In the genomic region with DNA sequence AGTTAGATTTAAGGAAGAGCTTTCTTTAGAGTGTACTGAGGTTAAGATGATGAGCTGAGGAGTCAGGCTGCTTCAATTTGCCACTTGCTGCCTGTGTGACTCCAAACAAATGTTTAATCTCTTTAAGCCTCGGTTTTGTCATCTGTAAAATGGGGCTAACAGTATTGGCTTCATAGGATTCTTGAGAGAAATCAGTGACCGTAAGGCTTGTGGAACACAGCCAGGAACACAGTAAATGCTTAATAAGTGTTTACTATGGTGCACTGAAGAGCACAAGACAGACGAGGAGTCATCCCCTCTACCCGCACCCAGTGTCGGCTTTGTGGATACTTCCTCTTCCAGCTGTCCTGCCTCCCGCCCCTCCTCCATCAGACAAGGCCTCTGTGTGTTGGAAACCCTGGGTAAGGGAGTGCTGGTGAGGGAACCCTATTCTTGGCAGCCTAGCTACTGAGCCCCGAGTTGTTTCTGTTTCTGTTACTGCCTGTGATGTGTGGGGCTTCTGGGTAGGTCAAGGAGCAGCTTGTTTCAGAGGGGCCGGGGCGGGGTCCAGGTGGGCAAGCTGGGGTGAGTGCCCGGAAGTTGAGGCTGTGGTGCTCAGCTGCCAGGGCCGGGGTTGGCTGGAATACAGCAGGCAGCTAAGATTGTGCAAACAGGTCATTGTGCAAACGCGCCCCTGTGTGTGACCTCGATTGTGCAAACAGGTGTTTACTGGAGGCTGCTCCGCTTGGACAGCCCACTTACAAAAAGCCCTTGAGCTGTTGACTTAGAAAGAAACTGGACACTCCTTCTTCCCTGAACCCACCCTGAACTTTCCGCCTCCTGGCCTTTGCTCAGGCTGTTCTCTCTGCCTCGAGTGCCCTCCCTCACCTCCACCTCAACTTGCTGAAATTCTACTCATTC, we compare ENCODE assay signal across 1 cellular context.
TF ChIP-seq lines count a peak whose summit lies in the region.

No MANE protein-coding gene starts in this region.

TF ChIP-seq in HepG2, 621 proteins besides CTCF, POLR2A, EP300 and RAD21 (continues in another document):
- TF ChIP-seq IRX3 (CRISPR knock-in tag; IDR thresholded peaks at IDR 0.05; ENCODE audit: borderline replicate concordance, low read depth) (peak; percentile 45; the same call in 1 of the 2 replicates), JUND (CRISPR knock-in tag; IDR thresholded peaks at IDR 0.05) (peak; percentile 59; the same call in 1 of the 2 replicates), MATR3 (CRISPR knock-in tag; IDR thresholded peaks at IDR 0.05) (no peak), ZNF7 (CRISPR knock-in tag; IDR thresholded peaks at IDR 0.05) (no peak), HNRNPLL (IDR thresholded peaks at IDR 0.05; ENCODE audit: low read depth, low read length, poor library complexity, severe bottlenecking) (peak; percentile 40), ISL2 (CRISPR knock-in tag; IDR thresholded peaks at IDR 0.05) (peak; percentile 97), MED1 (CRISPR knock-in tag; IDR thresholded peaks at IDR 0.05) (peak; percentile 99), TBX3 (IDR thresholded peaks at IDR 0.05; ENCODE audit: borderline replicate concordance) (peak; percentile 50; the same call in 1 of the 2 replicates), ZNF432 (CRISPR knock-in tag; IDR thresholded peaks at IDR 0.05; ENCODE audit: borderline replicate concordance) (no peak), CEBPG (CRISPR knock-in tag; IDR thresholded peaks at IDR 0.05) (peak; percentile 99), NONO (IDR thresholded peaks at IDR 0.05) (no peak), NONO (CRISPR knock-in tag; conservative IDR thresholded peaks at IDR 0.05) (peak; percentile 84), HDAC2 (CRISPR knock-in tag; IDR thresholded peaks at IDR 0.05) (peak; percentile 95), ZNF350 (CRISPR knock-in tag; IDR thresholded peaks at IDR 0.05; ENCODE audit: borderline replicate concordance, low read depth) (peak; percentile 99), ZNF746 (CRISPR knock-in tag; IDR thresholded peaks at IDR 0.05) (peak; percentile 95), SOX13 (IDR thresholded peaks at IDR 0.05) (peak; percentile 93), SOX13 (CRISPR knock-in tag; conservative IDR thresholded peaks at IDR 0.05 in 1 of 2, IDR thresholded peaks at IDR 0.05 in 1 of 2) (peak in 1 of 2 experiments; percentile 97; a peak in 2 of 4 replicates), BHLHE40 (IDR thresholded peaks at IDR 0.05; ENCODE audit: low read length) (peak; percentile 74), SIX4 (CRISPR knock-in tag; IDR thresholded peaks at IDR 0.05) (peak; percentile 95), NCOA2 (CRISPR knock-in tag; IDR thresholded peaks at IDR 0.05) (peak; percentile 99), ZSCAN20 (CRISPR knock-in tag; IDR thresholded peaks at IDR 0.05; ENCODE audit: borderline replicate concordance) (peak; percentile 96), TBL1XR1 (IDR thresholded peaks at IDR 0.05; ENCODE audit: borderline replicate concordance, low read length, partially characterized antibody) (peak; percentile 97), ZSCAN22 (CRISPR knock-in tag; IDR thresholded peaks at IDR 0.05) (peak; percentile 97), MBD4 (IDR thresholded peaks at IDR 0.05; ENCODE audit: borderline replicate concordance, low read length) (no peak), KLF12 (CRISPR knock-in tag; IDR thresholded peaks at IDR 0.05; ENCODE audit: borderline replicate concordance) (peak; percentile 95; the same call in 1 of the 2 replicates)
- TF ChIP-seq, protein P1, sequence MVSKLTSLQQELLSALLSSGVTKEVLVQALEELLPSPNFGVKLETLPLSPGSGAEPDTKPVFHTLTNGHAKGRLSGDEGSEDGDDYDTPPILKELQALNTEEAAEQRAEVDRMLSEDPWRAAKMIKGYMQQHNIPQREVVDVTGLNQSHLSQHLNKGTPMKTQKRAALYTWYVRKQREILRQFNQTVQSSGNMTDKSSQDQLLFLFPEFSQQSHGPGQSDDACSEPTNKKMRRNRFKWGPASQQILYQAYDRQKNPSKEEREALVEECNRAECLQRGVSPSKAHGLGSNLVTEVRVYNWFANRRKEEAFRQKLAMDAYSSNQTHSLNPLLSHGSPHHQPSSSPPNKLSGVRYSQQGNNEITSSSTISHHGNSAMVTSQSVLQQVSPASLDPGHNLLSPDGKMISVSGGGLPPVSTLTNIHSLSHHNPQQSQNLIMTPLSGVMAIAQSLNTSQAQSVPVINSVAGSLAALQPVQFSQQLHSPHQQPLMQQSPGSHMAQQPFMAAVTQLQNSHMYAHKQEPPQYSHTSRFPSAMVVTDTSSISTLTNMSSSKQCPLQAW (CRISPR knock-in tag; IDR thresholded peaks at IDR 0.05): peak; percentile 52; the same call in 1 of the 2 replicates
- TF ChIP-seq, protein P2, sequence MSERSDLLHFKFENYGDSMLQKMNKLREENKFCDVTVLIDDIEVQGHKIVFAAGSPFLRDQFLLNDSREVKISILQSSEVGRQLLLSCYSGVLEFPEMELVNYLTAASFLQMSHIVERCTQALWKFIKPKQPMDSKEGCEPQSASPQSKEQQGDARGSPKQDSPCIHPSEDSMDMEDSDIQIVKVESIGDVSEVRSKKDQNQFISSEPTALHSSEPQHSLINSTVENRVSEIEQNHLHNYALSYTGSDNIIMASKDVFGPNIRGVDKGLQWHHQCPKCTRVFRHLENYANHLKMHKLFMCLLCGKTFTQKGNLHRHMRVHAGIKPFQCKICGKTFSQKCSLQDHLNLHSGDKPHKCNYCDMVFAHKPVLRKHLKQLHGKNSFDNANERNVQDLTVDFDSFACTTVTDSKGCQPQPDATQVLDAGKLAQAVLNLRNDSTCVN (CRISPR knock-in tag; IDR thresholded peaks at IDR 0.05; ENCODE audit: borderline replicate concordance): peak; percentile 33; the same call in 1 of the 2 replicates
- TF ChIP-seq, protein P3, sequence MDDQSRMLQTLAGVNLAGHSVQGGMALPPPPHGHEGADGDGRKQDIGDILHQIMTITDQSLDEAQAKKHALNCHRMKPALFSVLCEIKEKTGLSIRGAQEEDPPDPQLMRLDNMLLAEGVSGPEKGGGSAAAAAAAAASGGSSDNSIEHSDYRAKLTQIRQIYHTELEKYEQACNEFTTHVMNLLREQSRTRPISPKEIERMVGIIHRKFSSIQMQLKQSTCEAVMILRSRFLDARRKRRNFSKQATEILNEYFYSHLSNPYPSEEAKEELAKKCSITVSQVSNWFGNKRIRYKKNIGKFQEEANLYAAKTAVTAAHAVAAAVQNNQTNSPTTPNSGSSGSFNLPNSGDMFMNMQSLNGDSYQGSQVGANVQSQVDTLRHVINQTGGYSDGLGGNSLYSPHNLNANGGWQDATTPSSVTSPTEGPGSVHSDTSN (CRISPR knock-in tag; IDR thresholded peaks at IDR 0.05; ENCODE audit: borderline replicate concordance): no peak
- TF ChIP-seq, protein P4, sequence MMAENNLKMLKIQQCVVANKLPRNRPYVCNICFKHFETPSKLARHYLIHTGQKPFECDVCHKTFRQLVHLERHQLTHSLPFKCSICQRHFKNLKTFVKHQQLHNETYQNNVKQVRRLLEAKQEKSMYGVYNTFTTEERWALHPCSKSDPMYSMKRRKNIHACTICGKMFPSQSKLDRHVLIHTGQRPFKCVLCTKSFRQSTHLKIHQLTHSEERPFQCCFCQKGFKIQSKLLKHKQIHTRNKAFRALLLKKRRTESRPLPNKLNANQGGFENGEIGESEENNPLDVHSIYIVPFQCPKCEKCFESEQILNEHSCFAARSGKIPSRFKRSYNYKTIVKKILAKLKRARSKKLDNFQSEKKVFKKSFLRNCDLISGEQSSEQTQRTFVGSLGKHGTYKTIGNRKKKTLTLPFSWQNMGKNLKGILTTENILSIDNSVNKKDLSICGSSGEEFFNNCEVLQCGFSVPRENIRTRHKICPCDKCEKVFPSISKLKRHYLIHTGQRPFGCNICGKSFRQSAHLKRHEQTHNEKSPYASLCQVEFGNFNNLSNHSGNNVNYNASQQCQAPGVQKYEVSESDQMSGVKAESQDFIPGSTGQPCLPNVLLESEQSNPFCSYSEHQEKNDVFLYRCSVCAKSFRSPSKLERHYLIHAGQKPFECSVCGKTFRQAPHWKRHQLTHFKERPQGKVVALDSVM (CRISPR knock-in tag; IDR thresholded peaks at IDR 0.05): peak; percentile 49; the same call in 1 of the 2 replicates
- TF ChIP-seq, protein P5, sequence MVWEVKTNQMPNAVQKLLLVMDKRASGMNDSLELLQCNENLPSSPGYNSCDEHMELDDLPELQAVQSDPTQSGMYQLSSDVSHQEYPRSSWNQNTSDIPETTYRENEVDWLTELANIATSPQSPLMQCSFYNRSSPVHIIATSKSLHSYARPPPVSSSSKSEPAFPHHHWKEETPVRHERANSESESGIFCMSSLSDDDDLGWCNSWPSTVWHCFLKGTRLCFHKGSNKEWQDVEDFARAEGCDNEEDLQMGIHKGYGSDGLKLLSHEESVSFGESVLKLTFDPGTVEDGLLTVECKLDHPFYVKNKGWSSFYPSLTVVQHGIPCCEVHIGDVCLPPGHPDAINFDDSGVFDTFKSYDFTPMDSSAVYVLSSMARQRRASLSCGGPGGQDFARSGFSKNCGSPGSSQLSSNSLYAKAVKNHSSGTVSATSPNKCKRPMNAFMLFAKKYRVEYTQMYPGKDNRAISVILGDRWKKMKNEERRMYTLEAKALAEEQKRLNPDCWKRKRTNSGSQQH (CRISPR knock-in tag; IDR thresholded peaks at IDR 0.05; ENCODE audit: low read depth): peak; percentile 21; the same call in 1 of the 2 replicates
- TF ChIP-seq, protein P6, sequence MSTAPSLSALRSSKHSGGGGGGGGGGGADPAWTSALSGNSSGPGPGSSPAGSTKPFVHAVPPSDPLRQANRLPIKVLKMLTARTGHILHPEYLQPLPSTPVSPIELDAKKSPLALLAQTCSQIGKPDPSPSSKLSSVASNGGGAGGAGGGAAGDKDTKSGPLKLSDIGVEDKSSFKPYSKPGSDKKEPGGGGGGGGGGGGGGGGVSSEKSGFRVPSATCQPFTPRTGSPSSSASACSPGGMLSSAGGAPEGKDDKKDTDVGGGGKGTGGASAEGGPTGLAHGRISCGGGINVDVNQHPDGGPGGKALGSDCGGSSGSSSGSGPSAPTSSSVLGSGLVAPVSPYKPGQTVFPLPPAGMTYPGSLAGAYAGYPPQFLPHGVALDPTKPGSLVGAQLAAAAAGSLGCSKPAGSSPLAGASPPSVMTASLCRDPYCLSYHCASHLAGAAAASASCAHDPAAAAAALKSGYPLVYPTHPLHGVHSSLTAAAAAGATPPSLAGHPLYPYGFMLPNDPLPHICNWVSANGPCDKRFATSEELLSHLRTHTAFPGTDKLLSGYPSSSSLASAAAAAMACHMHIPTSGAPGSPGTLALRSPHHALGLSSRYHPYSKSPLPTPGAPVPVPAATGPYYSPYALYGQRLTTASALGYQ (CRISPR knock-in tag; IDR thresholded peaks at IDR 0.05): peak; percentile 98
- TF ChIP-seq, protein P7, sequence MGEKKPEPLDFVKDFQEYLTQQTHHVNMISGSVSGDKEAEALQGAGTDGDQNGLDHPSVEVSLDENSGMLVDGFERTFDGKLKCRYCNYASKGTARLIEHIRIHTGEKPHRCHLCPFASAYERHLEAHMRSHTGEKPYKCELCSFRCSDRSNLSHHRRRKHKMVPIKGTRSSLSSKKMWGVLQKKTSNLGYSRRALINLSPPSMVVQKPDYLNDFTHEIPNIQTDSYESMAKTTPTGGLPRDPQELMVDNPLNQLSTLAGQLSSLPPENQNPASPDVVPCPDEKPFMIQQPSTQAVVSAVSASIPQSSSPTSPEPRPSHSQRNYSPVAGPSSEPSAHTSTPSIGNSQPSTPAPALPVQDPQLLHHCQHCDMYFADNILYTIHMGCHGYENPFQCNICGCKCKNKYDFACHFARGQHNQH (CRISPR knock-in tag; IDR thresholded peaks at IDR 0.05): peak; percentile 90
- TF ChIP-seq, protein P8, sequence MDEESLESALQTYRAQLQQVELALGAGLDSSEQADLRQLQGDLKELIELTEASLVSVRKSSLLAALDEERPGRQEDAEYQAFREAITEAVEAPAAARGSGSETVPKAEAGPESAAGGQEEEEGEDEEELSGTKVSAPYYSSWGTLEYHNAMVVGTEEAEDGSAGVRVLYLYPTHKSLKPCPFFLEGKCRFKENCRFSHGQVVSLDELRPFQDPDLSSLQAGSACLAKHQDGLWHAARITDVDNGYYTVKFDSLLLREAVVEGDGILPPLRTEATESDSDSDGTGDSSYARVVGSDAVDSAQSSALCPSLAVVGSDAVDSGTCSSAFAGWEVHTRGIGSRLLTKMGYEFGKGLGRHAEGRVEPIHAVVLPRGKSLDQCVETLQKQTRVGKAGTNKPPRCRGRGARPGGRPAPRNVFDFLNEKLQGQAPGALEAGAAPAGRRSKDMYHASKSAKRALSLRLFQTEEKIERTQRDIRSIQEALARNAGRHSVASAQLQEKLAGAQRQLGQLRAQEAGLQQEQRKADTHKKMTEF (CRISPR knock-in tag; IDR thresholded peaks at IDR 0.05): peak; percentile 99
- TF ChIP-seq, protein P9, sequence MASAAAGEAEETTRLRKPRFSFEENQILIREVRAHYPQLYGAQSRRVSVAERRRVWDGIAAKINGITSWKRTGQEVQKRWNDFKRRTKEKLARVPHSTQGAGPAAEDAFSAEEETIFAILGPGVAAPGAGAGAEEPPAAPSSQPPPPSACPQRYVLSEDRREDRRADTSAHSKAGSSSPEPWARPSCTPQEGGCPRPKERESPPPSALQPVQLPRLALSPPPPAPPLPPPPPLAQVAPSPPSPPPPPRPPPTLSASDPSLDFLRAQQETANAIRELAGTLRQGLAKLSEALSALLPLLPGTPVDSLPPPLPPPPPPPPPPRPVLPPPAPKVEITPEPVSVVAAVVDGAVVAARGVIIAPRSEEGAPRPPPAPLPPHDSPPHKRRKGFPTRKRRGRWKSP (CRISPR knock-in tag; IDR thresholded peaks at IDR 0.05): peak; percentile 85; the same call in 1 of the 2 replicates
- TF ChIP-seq, protein P10, sequence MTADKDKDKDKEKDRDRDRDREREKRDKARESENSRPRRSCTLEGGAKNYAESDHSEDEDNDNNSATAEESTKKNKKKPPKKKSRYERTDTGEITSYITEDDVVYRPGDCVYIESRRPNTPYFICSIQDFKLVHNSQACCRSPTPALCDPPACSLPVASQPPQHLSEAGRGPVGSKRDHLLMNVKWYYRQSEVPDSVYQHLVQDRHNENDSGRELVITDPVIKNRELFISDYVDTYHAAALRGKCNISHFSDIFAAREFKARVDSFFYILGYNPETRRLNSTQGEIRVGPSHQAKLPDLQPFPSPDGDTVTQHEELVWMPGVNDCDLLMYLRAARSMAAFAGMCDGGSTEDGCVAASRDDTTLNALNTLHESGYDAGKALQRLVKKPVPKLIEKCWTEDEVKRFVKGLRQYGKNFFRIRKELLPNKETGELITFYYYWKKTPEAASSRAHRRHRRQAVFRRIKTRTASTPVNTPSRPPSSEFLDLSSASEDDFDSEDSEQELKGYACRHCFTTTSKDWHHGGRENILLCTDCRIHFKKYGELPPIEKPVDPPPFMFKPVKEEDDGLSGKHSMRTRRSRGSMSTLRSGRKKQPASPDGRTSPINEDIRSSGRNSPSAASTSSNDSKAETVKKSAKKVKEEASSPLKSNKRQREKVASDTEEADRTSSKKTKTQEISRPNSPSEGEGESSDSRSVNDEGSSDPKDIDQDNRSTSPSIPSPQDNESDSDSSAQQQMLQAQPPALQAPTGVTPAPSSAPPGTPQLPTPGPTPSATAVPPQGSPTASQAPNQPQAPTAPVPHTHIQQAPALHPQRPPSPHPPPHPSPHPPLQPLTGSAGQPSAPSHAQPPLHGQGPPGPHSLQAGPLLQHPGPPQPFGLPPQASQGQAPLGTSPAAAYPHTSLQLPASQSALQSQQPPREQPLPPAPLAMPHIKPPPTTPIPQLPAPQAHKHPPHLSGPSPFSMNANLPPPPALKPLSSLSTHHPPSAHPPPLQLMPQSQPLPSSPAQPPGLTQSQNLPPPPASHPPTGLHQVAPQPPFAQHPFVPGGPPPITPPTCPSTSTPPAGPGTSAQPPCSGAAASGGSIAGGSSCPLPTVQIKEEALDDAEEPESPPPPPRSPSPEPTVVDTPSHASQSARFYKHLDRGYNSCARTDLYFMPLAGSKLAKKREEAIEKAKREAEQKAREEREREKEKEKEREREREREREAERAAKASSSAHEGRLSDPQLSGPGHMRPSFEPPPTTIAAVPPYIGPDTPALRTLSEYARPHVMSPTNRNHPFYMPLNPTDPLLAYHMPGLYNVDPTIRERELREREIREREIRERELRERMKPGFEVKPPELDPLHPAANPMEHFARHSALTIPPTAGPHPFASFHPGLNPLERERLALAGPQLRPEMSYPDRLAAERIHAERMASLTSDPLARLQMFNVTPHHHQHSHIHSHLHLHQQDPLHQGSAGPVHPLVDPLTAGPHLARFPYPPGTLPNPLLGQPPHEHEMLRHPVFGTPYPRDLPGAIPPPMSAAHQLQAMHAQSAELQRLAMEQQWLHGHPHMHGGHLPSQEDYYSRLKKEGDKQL (CRISPR knock-in tag; IDR thresholded peaks at IDR 0.05; ENCODE audit: low read depth): peak; percentile 88
